ENCODE assay signal across 9 cellular contexts in genomic region chr19:8343483-8343844, GRCh38. TPM values are rescaled to one million over a fixed set of nuclear protein-coding genes. Genes with fewer than 3 reads are reported as not detected.
DNase-seq lines count a peak whose midpoint lies in the region; ATAC-seq and TF ChIP-seq lines count a peak whose summit lies in the region.
"Had no signal": no experiment of that assay in that cellular context is flagged by ENCODE, and none has a peak within 500 bp of the region (broad histone marks: within the 10 kb centered on the region; RNA-seq: fewer than 3 reads in every experiment).

No MANE protein-coding gene starts in this region.

- intact Hi-C loops in right lobe of liver (cut with DNase I), result no loop called here

- no peaks in the 10 kb centered on the region for H3K36me3 Mint-ChIP-seq in activated T-cell treated with anti-CD3 and anti-CD28 coated beads, Interleukin-2, amount 50 U/mL, for 24 hours (ENCODE audit: low read depth)
- no peaks in the 10 kb centered on the region for H3K36me3 Mint-ChIP-seq in activated T-helper 17 cell treated with anti-CD3 and anti-CD28 coated beads, Interleukin-2, amount 50 U/mL, for 72 hours (ENCODE audit: low read depth)
- H3K36me3 Mint-ChIP-seq: activated naive CD4-positive, alpha-beta T cell treated with anti-CD3 and anti-CD28 coated beads, Interleukin-2, amount 50 U/mL, for 72 hours had no signal

- no peak overlapping the region for H3K9ac ChIP-seq in subcutaneous abdominal adipose tissue (ENCODE audit: low read length in 5 of 5)

- no peaks in the 10 kb centered on the region for H3K9me3 ChIP-seq in right lobe of liver
- H3K9me3 ChIP-seq in subcutaneous abdominal adipose tissue (ENCODE audit: control insufficient read depth in 5 of 5, low read length in 5 of 5), result no peaks in the 10 kb centered on the region

- no peaks in the 10 kb centered on the region for H3K9me3 Mint-ChIP-seq in activated T-cell treated with anti-CD3 and anti-CD28 coated beads, Interleukin-2, amount 50 U/mL, for 24 hours
- H3K9me3 Mint-ChIP-seq in activated T-helper 17 cell treated with anti-CD3 and anti-CD28 coated beads, Interleukin-2, amount 50 U/mL, for 72 hours, result no peaks in the 10 kb centered on the region
- H3K9me3 Mint-ChIP-seq: activated naive CD4-positive, alpha-beta T cell treated with anti-CD3 and anti-CD28 coated beads, Interleukin-2, amount 50 U/mL, for 72 hours had no signal

- peak overlapping the region; percentile 67 for H3K4me3 Mint-ChIP-seq in activated T-cell treated with anti-CD3 and anti-CD28 coated beads, Interleukin-2, amount 50 U/mL, for 24 hours
- H3K4me3 Mint-ChIP-seq in activated T-helper 17 cell treated with anti-CD3 and anti-CD28 coated beads, Interleukin-2, amount 50 U/mL, for 72 hours, result peak overlapping the region; percentile 80

- no peak for TF ChIP-seq POLR2A in right lobe of liver (IDR thresholded peaks at IDR 0.05)

- H3K4me1 Mint-ChIP-seq in activated T-cell treated with anti-CD3 and anti-CD28 coated beads, Interleukin-2, amount 50 U/mL, for 24 hours (ENCODE audit: low read depth), result peaks cover 8% of the 10 kb centered on the region
- peaks cover 4% of the 10 kb centered on the region for H3K4me1 Mint-ChIP-seq in activated T-helper 17 cell treated with anti-CD3 and anti-CD28 coated beads, Interleukin-2, amount 50 U/mL, for 72 hours

- H3K27ac Mint-ChIP-seq in activated T-cell treated with anti-CD3 and anti-CD28 coated beads, Interleukin-2, amount 50 U/mL, for 24 hours, result no peak overlapping the region
- H3K27ac Mint-ChIP-seq in activated T-helper 17 cell treated with anti-CD3 and anti-CD28 coated beads, Interleukin-2, amount 50 U/mL, for 72 hours, result peak overlapping the region; percentile 67

- peaks cover 18% of the 10 kb centered on the region for H3K27me3 Mint-ChIP-seq in activated T-cell treated with anti-CD3 and anti-CD28 coated beads, Interleukin-2, amount 50 U/mL, for 24 hours
- H3K27me3 Mint-ChIP-seq in activated T-helper 17 cell treated with anti-CD3 and anti-CD28 coated beads, Interleukin-2, amount 50 U/mL, for 72 hours, result no peaks in the 10 kb centered on the region

- TF ChIP-seq CTCF in right lobe of liver (IDR thresholded peaks at IDR 0.05), result no peak

- DNase-seq in activated T-cell treated with anti-CD3 and anti-CD28 coated beads, Interleukin-2, amount 50 U/mL, for 24 hours, result no peak
- DNase-seq in activated T-cell treated with anti-CD3 and anti-CD28 coated beads for 4 hours (no peak), right lobe of liver (no peak), substantia nigra (lab: John Stamatoyannopoulos, UW) (no peak), NCI-H526 treated with DMSO at 0.1 percent for 48 hours (lab: John Stamatoyannopoulos, UW) (no peak)

- ATAC-seq in activated T-helper 17 cell treated with anti-CD3 and anti-CD28 coated beads, Interleukin-2, amount 50 U/mL, for 72 hours (replicated peaks), result peak; percentile 4
- ATAC-seq in right lobe of liver (no peak), HG03565 (IDR thresholded peaks at IDR 0.05; ENCODE audit: unreplicated experiment) (no peak)

- H3K4me3 ChIP-seq in right lobe of liver (peak overlapping the region in 2 of 3 donors; percentile 39 to 55), subcutaneous abdominal adipose tissue (ENCODE audit: low read depth in 1 of 5, low read length in 5 of 5) (peak overlapping the region; percentile 22 to 77 (median 32))

- 20% methylated on average over 2 of the region's 11 CpGs for WGBS in right lobe of liver (ENCODE audit: insufficient coverage, low coverage, low lambda C conversion rate, missing lambda C conversion rate)

- H3K4me1 ChIP-seq in right lobe of liver, result peaks cover 0 to 9% (median 0%) of the 10 kb centered on the region in 4 donors
- H3K4me1 ChIP-seq in subcutaneous abdominal adipose tissue (ENCODE audit: control insufficient read depth in 5 of 5, insufficient read depth in 5 of 5, low read length in 5 of 5), result peaks cover 2 to 43% (median 34%) of the 10 kb centered on the region in 5 donors

- H3K27me3 ChIP-seq in right lobe of liver, result no peaks in the 10 kb centered on the region
- no peaks in the 10 kb centered on the region for H3K27me3 ChIP-seq in subcutaneous abdominal adipose tissue (ENCODE audit: control insufficient read depth in 5 of 5, insufficient read depth in 4 of 5, low read length in 5 of 5)

- no peaks in the 10 kb centered on the region for H3K36me3 ChIP-seq in right lobe of liver
- H3K36me3 ChIP-seq in subcutaneous abdominal adipose tissue (ENCODE audit: control insufficient read depth in 5 of 5, insufficient read depth in 5 of 5, low read length in 5 of 5), result no peaks in the 10 kb centered on the region

- no peak overlapping the region for H3K27ac ChIP-seq in right lobe of liver
- no peak overlapping the region for H3K27ac ChIP-seq in subcutaneous abdominal adipose tissue (ENCODE audit: low read depth, low read length)
- H3K27ac ChIP-seq in substantia nigra (ENCODE audit: low read depth, low read length, poor library complexity, severe bottlenecking), result no peak overlapping the region

RNA-seq across cellular contexts. Expression of gene KANK3, which starts 0.4 kb away (rescaled TPM):
- total RNA-seq in activated T-helper 17 cell treated with anti-CD3 and anti-CD28 coated beads, Interleukin-2, amount 50 U/mL, for 72 hours, result 1 to 10 TPM; 1.4 to 6.3 TPM
- 1 to 10 TPM; 2.9 to 6.0 (median 4.2) TPM for total RNA-seq in right lobe of liver

RNA-seq across cellular contexts. Expression of gene ANGPTL4, which starts 20.5 kb away (rescaled TPM):
- 100 to 1,000 TPM in 1 of 2 donors, 1 to 10 TPM in 1; 4.8 to 120 TPM for total RNA-seq in activated T-helper 17 cell treated with anti-CD3 and anti-CD28 coated beads, Interleukin-2, amount 50 U/mL, for 72 hours
- total RNA-seq in right lobe of liver, result 100 to 1,000 TPM in 3 of 6 experiments, 10 to 100 TPM in 2, 1 to 10 TPM in 1; 2.3 to 204 (median 125) TPM

RNA-seq across cellular contexts. Expression of gene RPS28, which starts 22.2 kb away (rescaled TPM):
- total RNA-seq in activated T-helper 17 cell treated with anti-CD3 and anti-CD28 coated beads, Interleukin-2, amount 50 U/mL, for 72 hours, result 1,000 to 10,000 TPM; 2,364 to 2,621 TPM
- 100 to 1,000 TPM; 147 to 669 (median 564) TPM for total RNA-seq in right lobe of liver

RNA-seq across cellular contexts. Expression of gene NDUFA7, which starts 22.3 kb away (rescaled TPM):
- 10 to 100 TPM; 42.6 to 51.3 TPM for total RNA-seq in activated T-helper 17 cell treated with anti-CD3 and anti-CD28 coated beads, Interleukin-2, amount 50 U/mL, for 72 hours
- 10 to 100 TPM; 20.8 to 60.5 (median 25.9) TPM for total RNA-seq in right lobe of liver

RNA-seq across cellular contexts. Expression of gene CD320, which starts 35.3 kb away (rescaled TPM):
- total RNA-seq in activated T-helper 17 cell treated with anti-CD3 and anti-CD28 coated beads, Interleukin-2, amount 50 U/mL, for 72 hours, result 10 to 100 TPM; 49.0 to 87.8 TPM
- total RNA-seq in right lobe of liver, result 10 to 100 TPM in 5 of 6 experiments, 1 to 10 TPM in 1; 8.8 to 43.2 (median 11.5) TPM
